In genomic region chr17:72396121-72396520, GRCh38 we compare ENCODE assay signal across 21 cellular contexts.
DNase-seq lines count a peak whose midpoint lies in the region; ATAC-seq, FAIRE-seq and TF ChIP-seq lines count a peak whose summit lies in the region.
"Had no signal": no experiment of that assay in that cellular context is flagged by ENCODE, and none has a peak within 500 bp of the region (broad histone marks: within the 10 kb centered on the region; RNA-seq: fewer than 3 reads in every experiment).

No MANE protein-coding gene starts in this region.

- TF ChIP-seq RAD21 in HepG2 (CRISPR knock-in tag; IDR thresholded peaks at IDR 0.05) (no peak), GM12878 (IDR thresholded peaks at IDR 0.05; ENCODE audit: insufficient read depth, low read depth, low read length) (no peak)

- TF ChIP-seq EP300 in HepG2 (IDR thresholded peaks at IDR 0.05; ENCODE audit: low read depth in 2 of 2, low read length in 2 of 2) (no peak), HepG2 (CRISPR knock-in tag; IDR thresholded peaks at IDR 0.05; ENCODE audit: borderline replicate concordance) (no peak), GM12878 (IDR thresholded peaks at IDR 0.05; ENCODE audit: borderline replicate concordance in 1 of 2, control insufficient read depth in 1 of 2, low read depth in 2 of 2, low read length in 2 of 2) (no peak)

- H3K4me1 Mint-ChIP-seq in activated naive CD8-positive, alpha-beta T cell treated with anti-CD3 and anti-CD28 coated beads for 36 hours, result no peaks in the 10 kb centered on the region
- H3K4me1 Mint-ChIP-seq in activated T-cell treated with anti-CD3 and anti-CD28 coated beads, Interleukin-2, amount 50 U/mL, for 24 hours (ENCODE audit: low read depth), result no peaks in the 10 kb centered on the region
- H3K4me1 Mint-ChIP-seq: CD14-positive monocyte; CD8-positive, alpha-beta memory T cell had no signal

- H3K27ac ChIP-seq in HepG2 (ENCODE audit: extremely low read length, insufficient read depth, low read length) (no peak overlapping the region), right lobe of liver (no peak overlapping the region), Panc1 (ENCODE audit: low read length) (peak overlapping the region; percentile 92), GM12878 (ENCODE audit: control insufficient read depth, insufficient read depth) (no peak overlapping the region)
- H3K27ac ChIP-seq: 22Rv1; BLaER1 treated with 17β-estradiol and CSF1 and Interleukin-3, amounts not matched to agents 10 nM and 100 nM had no signal

- H3K4me3 Mint-ChIP-seq in activated naive CD8-positive, alpha-beta T cell treated with anti-CD3 and anti-CD28 coated beads for 36 hours, result no peak overlapping the region
- no peak overlapping the region for H3K4me3 Mint-ChIP-seq in activated T-cell treated with anti-CD3 and anti-CD28 coated beads, Interleukin-2, amount 50 U/mL, for 24 hours
- H3K4me3 Mint-ChIP-seq: CD14-positive monocyte; CD4-positive, alpha-beta T cell; CD8-positive, alpha-beta memory T cell; GM23338; H9 had no signal

- H3K27ac Mint-ChIP-seq in activated naive CD8-positive, alpha-beta T cell treated with anti-CD3 and anti-CD28 coated beads for 36 hours, result no peak overlapping the region
- no peak overlapping the region for H3K27ac Mint-ChIP-seq in activated T-cell treated with anti-CD3 and anti-CD28 coated beads, Interleukin-2, amount 50 U/mL, for 24 hours
- H3K27ac Mint-ChIP-seq: CD14-positive monocyte; CD4-positive, alpha-beta T cell; CD8-positive, alpha-beta memory T cell; GM23338; H9 had no signal

- H3K79me2 ChIP-seq in HepG2 (ENCODE audit: insufficient read depth, low read length) (peaks cover 10% of the 10 kb centered on the region), GM12878 (ENCODE audit: control insufficient read depth, insufficient read depth, low read length) (no peaks in the 10 kb centered on the region)

- H3K27me3 Mint-ChIP-seq in activated naive CD8-positive, alpha-beta T cell treated with anti-CD3 and anti-CD28 coated beads for 36 hours, result no peaks in the 10 kb centered on the region
- H3K27me3 Mint-ChIP-seq in activated T-cell treated with anti-CD3 and anti-CD28 coated beads, Interleukin-2, amount 50 U/mL, for 24 hours, result peaks cover 3% of the 10 kb centered on the region
- H3K27me3 Mint-ChIP-seq: CD4-positive, alpha-beta T cell had no signal

- H3K9ac ChIP-seq in HepG2 (ENCODE audit: insufficient read depth, low read depth, low read length) (no peak overlapping the region), GM12878 (ENCODE audit: control insufficient read depth, insufficient read depth, low read length) (no peak overlapping the region)
- H3K9ac ChIP-seq: BLaER1 treated with 17β-estradiol and CSF1 and Interleukin-3, amounts not matched to agents 10 nM and 100 nM had no signal

- BruUV-seq in HepG2 (replicated peaks; lab: Mats Ljungman, UMichigan), result no TSS peak
- BruUV-seq in Panc1 (replicated peaks; lab: Mats Ljungman, UMichigan), result no TSS peak
- no TSS peak for BruUV-seq in GM12878 (replicated peaks; lab: Mats Ljungman, UMichigan)

- H2AFZ ChIP-seq in HepG2 (ENCODE audit: low read length) (no peak overlapping the region), GM12878 (ENCODE audit: control insufficient read depth, low read depth, low read length) (no peak overlapping the region)
- H2AFZ ChIP-seq: GM23338 had no signal

- in situ Hi-C loops in HepG2 (cut with HindIII; ENCODE audit: extremely low pct_ligation_motif_present, low pct_unique_long_range_greater_than_20kb), result no loop called here
- in situ Hi-C loops in Panc1 (cut with HindIII; ENCODE audit: low pct_unique_long_range_greater_than_20kb, low sequenced_read_pairs), result no loop called here
- in situ Hi-C loops in GM12878 (cut with MboI), result loop anchor here (25.0 kb wide), 2 partner anchors 1634 to 1759 kb away; no protein-coding TSS in a partner anchor

- TF ChIP-seq CTCF in HepG2 (CRISPR knock-in tag; IDR thresholded peaks at IDR 0.05), result no peak
- no peak for TF ChIP-seq CTCF in right lobe of liver (IDR thresholded peaks at IDR 0.05)
- TF ChIP-seq CTCF in Panc1 (IDR thresholded peaks at IDR 0.05), result no peak
- no peak for TF ChIP-seq CTCF in GM12878 (IDR thresholded peaks at IDR 0.05 in 2 of 3, conservative IDR thresholded peaks at IDR 0.05 in 1 of 3; ENCODE audit: control insufficient read depth in 2 of 3, extremely low read depth in 1 of 3, insufficient read depth in 1 of 3, low read depth in 3 of 3, low read length in 3 of 3)

- RAD21 ChIA-PET in GM12878 (lab: Charles Lee; ENCODE audit: unreplicated experiment), result interaction anchor here (1.2 to 8.8 kb wide), 3 partner anchors 11 to 27 kb away, joined by 3 to 110 read pairs (median 3); no protein-coding TSS in a partner anchor

- no peaks in the 10 kb centered on the region for H3K9me3 Mint-ChIP-seq in activated naive CD8-positive, alpha-beta T cell treated with anti-CD3 and anti-CD28 coated beads for 36 hours
- no peaks in the 10 kb centered on the region for H3K9me3 Mint-ChIP-seq in activated T-cell treated with anti-CD3 and anti-CD28 coated beads, Interleukin-2, amount 50 U/mL, for 24 hours
- H3K9me3 Mint-ChIP-seq: CD4-positive, alpha-beta T cell; GM23338; H9 had no signal

- H3K4me3 ChIP-seq in HepG2 (replicated peaks in 1 of 3; ENCODE audit: insufficient read depth in 1 of 3, low read depth in 2 of 3, low read length in 3 of 3) (no peak overlapping the region), right lobe of liver (no peak overlapping the region), Panc1 (ENCODE audit: low read depth in 2 of 2, low read length in 2 of 2) (no peak overlapping the region), GM12878 (no peak overlapping the region)
- H3K4me3 ChIP-seq: BLaER1 treated with 17β-estradiol and CSF1 and Interleukin-3, amounts not matched to agents 10 nM and 100 nM; GM23338 had no signal

- CTCF ChIA-PET in HepG2 (lab: Yijun Ruan, JAX; ENCODE audit: low intra/inter-chr PET ratio, low total read pairs), result no interaction called here
- CTCF ChIA-PET in Panc1 (lab: Charles Lee), result interaction anchor here (0.6 kb wide), 1 partner anchor 272 kb away, joined by 8 read pairs; no protein-coding TSS in a partner anchor
- CTCF ChIA-PET in GM12878 (lab: Yijun Ruan, JAX), result no interaction called here

- no peak for ATAC-seq in HepG2
- ATAC-seq in right lobe of liver, result no peak
- ATAC-seq in Panc1, result no peak
- ATAC-seq in GM12878, result no peak
- ATAC-seq: GM23338, HCT116 had no signal

- H3K36me3 ChIP-seq in HepG2 (replicated peaks in 1 of 2; ENCODE audit: control insufficient read depth in 1 of 2, insufficient read depth in 2 of 2, low read length in 2 of 2) (peaks cover 0 to 6% of the 10 kb centered on the region in 2 experiments; a peak in 3 of 5 replicates), right lobe of liver (no peaks in the 10 kb centered on the region), Panc1 (ENCODE audit: control insufficient read depth, insufficient read depth, low read length) (no peaks in the 10 kb centered on the region), GM12878 (ENCODE audit: control insufficient read depth in 2 of 2, insufficient read depth in 2 of 2, low read length in 1 of 2) (no peaks in the 10 kb centered on the region)
- H3K36me3 ChIP-seq: BE2C; BLaER1 treated with 17β-estradiol and CSF1 and Interleukin-3, amounts not matched to agents 10 nM and 100 nM had no signal

- POLR2A ChIA-PET in HepG2 (lab: Yijun Ruan, JAX), result interaction anchor here (1.1 to 2.1 kb wide), 3 partner anchors 9 to 275 kb away, joined by 4 to 8 read pairs (median 4); partner anchors contain the start of gene SOX9
- POLR2A ChIA-PET in Panc1 (lab: Charles Lee), result no interaction called here
- POLR2A ChIA-PET in GM12878 (lab: Charles Lee), result interaction anchor here (6.7 kb wide), 1 partner anchor 10 kb away, joined by 38 read pairs; no protein-coding TSS in a partner anchor

- H4K20me1 ChIP-seq in HepG2 (ENCODE audit: insufficient read depth, low read length) (no peaks in the 10 kb centered on the region), GM12878 (ENCODE audit: control insufficient read depth, insufficient read depth) (no peaks in the 10 kb centered on the region)
- H4K20me1 ChIP-seq: BLaER1 treated with 17β-estradiol and CSF1 and Interleukin-3, amounts not matched to agents 10 nM and 100 nM had no signal

- WGBS in HepG2 (ENCODE audit: low lambda C conversion rate), result 94% methylated on average over 3 of the region's 3 CpGs
- 73% methylated on average over 2 of the region's 3 CpGs for WGBS in right lobe of liver (ENCODE audit: insufficient coverage, low coverage, low lambda C conversion rate, missing lambda C conversion rate)
- 76% methylated on average over 3 of the region's 3 CpGs for WGBS in GM12878 (ENCODE audit: insufficient coverage, insufficient replicate concordance, low lambda C conversion rate, missing lambda C conversion rate)

- no peak for TF ChIP-seq POLR2A in HepG2 (IDR thresholded peaks at IDR 0.05; ENCODE audit: insufficient read depth in 1 of 2, low read depth in 2 of 2, low read length in 2 of 2)
- no peak for TF ChIP-seq POLR2A in right lobe of liver (IDR thresholded peaks at IDR 0.05)
- no peak for TF ChIP-seq POLR2A in GM12878 (IDR thresholded peaks at IDR 0.05; ENCODE audit: low read depth, low read length)

- intact Hi-C loops in HepG2 (cut with micrococcal nuclease; ENCODE audit: unreplicated experiment), result loop anchor here (5.0 kb wide), 1 partner anchor 99 kb away; no protein-coding TSS in a partner anchor
- intact Hi-C loops in right lobe of liver (cut with DNase I), result no loop called here
- intact Hi-C loops in Panc1 (cut with micrococcal nuclease; ENCODE audit: unreplicated experiment), result loop anchor here (10.0 kb wide), 1 partner anchor 271 kb away; the partner anchor contains the start of gene SOX9
- intact Hi-C loops in GM12878 (cut with micrococcal nuclease; ENCODE audit: unreplicated experiment), result no loop called here

- H3K4me2 ChIP-seq in HepG2 (ENCODE audit: low read depth, low read length) (no peak overlapping the region), GM12878 (ENCODE audit: control insufficient read depth, insufficient read depth) (no peak overlapping the region)
- H3K4me2 ChIP-seq: GM23338 had no signal

- no peak for DNase-seq in HepG2 (ENCODE audit: low spot score)
- no peak for DNase-seq in right lobe of liver
- DNase-seq in Panc1 (ENCODE audit: low read depth, low spot score), result no peak
- DNase-seq in GM12878 (ENCODE audit: low read depth, low spot score), result no peak
- DNase-seq in activated naive CD8-positive, alpha-beta T cell treated with anti-CD3 and anti-CD28 coated beads for 36 hours, result no peak
- DNase-seq in activated T-cell treated with anti-CD3 and anti-CD28 coated beads, Interleukin-2, amount 50 U/mL, for 24 hours, result no peak
- DNase-seq: ACHN; AML-193; BE2C; CD4-positive, alpha-beta T cell; CD8-positive, alpha-beta memory T cell; DMS53; DMS79 treated with DMSO at 0.1 percent for 48 hours; H9 had no signal

- peaks cover 98% of the 10 kb centered on the region for H3K4me1 ChIP-seq in HepG2 (ENCODE audit: insufficient read depth, low read length)
- no peaks in the 10 kb centered on the region for H3K4me1 ChIP-seq in right lobe of liver
- H3K4me1 ChIP-seq in Panc1 (ENCODE audit: control insufficient read depth, insufficient read depth, low read length), result peaks cover 87% of the 10 kb centered on the region
- peaks cover 19% of the 10 kb centered on the region for H3K4me1 ChIP-seq in GM12878 (ENCODE audit: control insufficient read depth, insufficient read depth, low read length)
- H3K4me1 ChIP-seq: BE2C had no signal

- H3K9me3 ChIP-seq in HepG2 (ENCODE audit: low read length) (no peaks in the 10 kb centered on the region), right lobe of liver (no peaks in the 10 kb centered on the region), Panc1 (ENCODE audit: control insufficient read depth, insufficient read depth, low read depth, low read length) (no peaks in the 10 kb centered on the region), GM12878 (replicated peaks; ENCODE audit: control insufficient read depth, insufficient read depth, low read length) (no peaks in the 10 kb centered on the region)
- H3K9me3 ChIP-seq: BE2C; BLaER1 treated with 17β-estradiol and CSF1 and Interleukin-3, amounts not matched to agents 10 nM and 100 nM had no signal

- no peaks in the 10 kb centered on the region for H3K36me3 Mint-ChIP-seq in activated naive CD8-positive, alpha-beta T cell treated with anti-CD3 and anti-CD28 coated beads for 36 hours
- H3K36me3 Mint-ChIP-seq in activated T-cell treated with anti-CD3 and anti-CD28 coated beads, Interleukin-2, amount 50 U/mL, for 24 hours (ENCODE audit: low read depth), result no peaks in the 10 kb centered on the region
- H3K36me3 Mint-ChIP-seq: CD14-positive monocyte; CD8-positive, alpha-beta memory T cell had no signal

- H3K27me3 ChIP-seq in HepG2 (ENCODE audit: control insufficient read depth in 1 of 2, insufficient read depth in 2 of 2, low read length in 2 of 2) (no peaks in the 10 kb centered on the region), right lobe of liver (no peaks in the 10 kb centered on the region), Panc1 (ENCODE audit: control insufficient read depth, insufficient read depth, low read length) (no peaks in the 10 kb centered on the region), GM12878 (replicated peaks in 1 of 2; ENCODE audit: control insufficient read depth in 2 of 2, insufficient read depth in 2 of 2, low read length in 1 of 2) (no peaks in the 10 kb centered on the region)
- H3K27me3 ChIP-seq: BE2C; BLaER1 treated with 17β-estradiol and CSF1 and Interleukin-3, amounts not matched to agents 10 nM and 100 nM had no signal

- SMC1A ChIA-PET in GM12878 (lab: Charles Lee; ENCODE audit: uncharacterized antibody, unreplicated experiment), result interaction anchor here (2.2 kb wide), 1 partner anchor 11 kb away, joined by 8 read pairs; no protein-coding TSS in a partner anchor

- FAIRE-seq in HepG2 (lab: Jason Lieb, UNC) (no peak), GM12878 (lab: Jason Lieb, UNC) (no peak)
- FAIRE-seq: A204.1, G401.6 had no signal

Comparison
In these comparisons a context has a peak if more than half of its experiments do, and no peak if none do; other contexts are left out.
1. intact Hi-C loops: an anchor here in HepG2 (5.0 kb wide) and Panc1 (10.0 kb wide); none called in right lobe of liver and GM12878.
2. Of the 75 proteins assayed by ChIP-seq in both HepG2 and GM12878: peak only in HepG2: none; only in GM12878: ZNF24; in both: none; in neither: 74.